Comparison of ENCODE assay signal across 11 cellular contexts in the genomic region with DNA sequence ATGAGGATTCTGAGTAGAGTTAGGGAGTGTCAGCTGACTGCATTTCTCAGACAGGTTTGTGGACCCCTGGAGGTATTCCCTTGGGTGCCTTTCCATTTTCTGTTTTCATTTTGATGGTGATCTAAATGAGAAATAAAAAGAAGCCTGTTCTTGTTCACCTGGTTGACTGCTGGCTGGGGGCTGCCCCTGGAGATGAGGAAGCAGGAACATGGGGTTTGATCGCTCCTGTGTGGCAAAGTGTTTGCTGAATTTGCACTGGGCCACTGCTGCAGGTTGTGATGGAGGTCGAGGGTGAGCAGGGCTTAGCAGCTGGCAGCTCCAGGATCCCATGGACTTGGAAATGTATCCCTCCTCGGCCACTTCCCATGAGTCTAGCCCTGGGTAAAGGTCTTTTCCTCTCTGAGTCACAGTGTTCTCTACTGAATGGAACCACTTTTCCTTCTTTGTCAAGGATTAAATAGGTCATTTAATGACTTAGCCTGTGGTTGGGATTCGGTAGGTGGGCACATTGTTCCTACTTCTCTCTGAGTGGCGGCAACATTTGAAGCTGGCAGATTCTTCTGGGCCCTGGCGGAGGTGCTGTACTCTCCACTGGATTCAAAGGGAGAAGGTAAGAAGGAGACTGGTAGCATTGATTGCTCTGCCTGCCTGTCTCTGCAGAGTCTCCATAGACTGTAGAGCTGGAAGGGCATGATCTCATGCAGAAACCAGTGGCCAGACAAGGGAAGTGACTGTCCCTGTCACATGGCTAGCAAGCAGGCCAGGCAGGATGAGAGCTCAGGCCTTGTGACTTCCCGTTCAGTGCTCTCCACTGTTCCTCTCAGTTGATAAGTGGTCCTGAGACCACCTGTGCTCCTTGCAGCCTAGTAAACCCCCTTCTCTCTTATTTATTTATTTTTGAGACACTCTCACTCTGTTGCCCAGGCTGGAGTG. TPM values are rescaled to one million over a fixed set of nuclear protein-coding genes. Genes with fewer than 3 reads are reported as not detected.
A peak's percentile ranks its signal among the peaks of the same experiment; 100 is the strongest.
DNase-seq lines count a peak whose midpoint lies in the region; ATAC-seq, FAIRE-seq and TF ChIP-seq lines count a peak whose summit lies in the region.
"Had no signal": no experiment of that assay in that cellular context is flagged by ENCODE, and none has a peak within 500 bp of the region (broad histone marks: within the 10 kb centered on the region; RNA-seq: fewer than 3 reads in every experiment).

No MANE protein-coding gene starts in this region.

- WGBS in K562 (ENCODE audit: insufficient coverage, low coverage, missing lambda C conversion rate): 45% methylated on average over 7 of the region's 7 CpGs
- 72% methylated on average over 7 of the region's 7 CpGs for WGBS in HepG2 (ENCODE audit: low lambda C conversion rate)

- H4K20me1 ChIP-seq in K562 (replicated peaks; ENCODE audit: control insufficient read depth, insufficient read depth, low read length) (0 out of 2 replicates have a peak, but pooled peaks cover 4% of the 10 kb centered on the region), HepG2 (ENCODE audit: insufficient read depth, low read length) (no peaks in the 10 kb centered on the region), PC-9 (ENCODE audit: insufficient read depth) (no peaks in the 10 kb centered on the region)

- no peaks in the 10 kb centered on the region for H3K9me3 Mint-ChIP-seq in IgD-negative memory B cell
- no peaks in the 10 kb centered on the region for H3K9me3 Mint-ChIP-seq in effector memory CD8-positive, alpha-beta T cell

- POLR2A ChIA-PET in K562 (lab: Yijun Ruan, JAX) (interaction anchor here (1.4 to 1.7 kb wide), 2 partner anchors 8 to 18 kb away, joined by 5 read pairs; a partner anchor contains a TSS), HepG2 (lab: Yijun Ruan, JAX) (interaction anchor here (5.0 kb wide), 1 partner anchor 17 kb away, joined by 38 read pairs; a partner anchor contains a TSS), PC-9 (lab: Charles Lee; ENCODE audit: unreplicated experiment) (interaction anchor here (0.8 kb wide), 1 partner anchor 25 kb away, joined by 49 read pairs; no protein-coding TSS in a partner anchor)

- TF ChIP-seq EP300 in K562 (IDR thresholded peaks at IDR 0.05; ENCODE audit: low read length): no peak
- no peak for TF ChIP-seq EP300 in HepG2 (IDR thresholded peaks at IDR 0.05; ENCODE audit: low read depth in 2 of 2, low read length in 2 of 2)
- no peak for TF ChIP-seq EP300 in HepG2 (CRISPR knock-in tag; IDR thresholded peaks at IDR 0.05; ENCODE audit: borderline replicate concordance)

- no TSS peak for BruUV-seq in K562 (replicated peaks; lab: Mats Ljungman, UMichigan)
- no TSS peak for BruUV-seq in HepG2 (replicated peaks; lab: Mats Ljungman, UMichigan)
- no TSS peak for BruUV-seq in PC-9 (replicated peaks; lab: Mats Ljungman, UMichigan)

- no peak overlapping the region for H2AFZ ChIP-seq in K562 (ENCODE audit: low read depth, low read length)
- H2AFZ ChIP-seq in HepG2 (ENCODE audit: low read length): no peak overlapping the region
- no peak overlapping the region for H2AFZ ChIP-seq in PC-9

- no peak overlapping the region for H3K4me2 ChIP-seq in K562 (ENCODE audit: insufficient read depth, low read length)
- no peak overlapping the region for H3K4me2 ChIP-seq in HepG2 (ENCODE audit: low read depth, low read length)
- H3K4me2 ChIP-seq in PC-9: no peak overlapping the region

- no peaks in the 10 kb centered on the region for H3K27me3 Mint-ChIP-seq in IgD-negative memory B cell
- no peaks in the 10 kb centered on the region for H3K27me3 Mint-ChIP-seq in effector memory CD8-positive, alpha-beta T cell

- peak overlapping the region in 2 of 4 donors; percentile 47 to 71 for H3K4me3 Mint-ChIP-seq in IgD-negative memory B cell
- H3K4me3 Mint-ChIP-seq in effector memory CD8-positive, alpha-beta T cell: no peak overlapping the region

- peak; percentile 72 for ATAC-seq in K562
- peak; percentile 64 for ATAC-seq in HepG2
- no peak for ATAC-seq in GM19452 (IDR thresholded peaks at IDR 0.05; ENCODE audit: unreplicated experiment)
- ATAC-seq in effector memory CD8-positive, alpha-beta T cell (replicated peaks): no peak

- DNase-seq in K562 (ENCODE audit: extremely low read depth in 1 of 4, low spot score in 3 of 4) (peak in 1 of 4 experiments; percentile 22), HepG2 (ENCODE audit: low spot score) (peak; percentile 35), PC-9 (no peak), DMS114 treated with DMSO at 0.1 percent for 48 hours (lab: John Stamatoyannopoulos, UW; ENCODE audit: unreplicated experiment) (no peak)
- DNase-seq in effector memory CD8-positive, alpha-beta T cell: no peak
- DNase-seq: effector CD4-positive, alpha-beta T cell; NCI-H510A had no signal

- peaks cover 13% of the 10 kb centered on the region for H3K36me3 Mint-ChIP-seq in IgD-negative memory B cell
- no peaks in the 10 kb centered on the region for H3K36me3 Mint-ChIP-seq in effector memory CD8-positive, alpha-beta T cell (ENCODE audit: insufficient read depth)

- H3K4me3 ChIP-seq in K562: no peak overlapping the region
- no peak overlapping the region for H3K4me3 ChIP-seq in HepG2 (replicated peaks in 1 of 3; ENCODE audit: insufficient read depth in 1 of 3, low read depth in 2 of 3, low read length in 3 of 3)
- no peak overlapping the region for H3K4me3 ChIP-seq in subcutaneous abdominal adipose tissue (ENCODE audit: low read depth in 1 of 5, low read length in 5 of 5)
- H3K4me3 ChIP-seq in PC-9: no peak overlapping the region

- in situ Hi-C loops in K562 (cut with MboI) (no loop called here), HepG2 (cut with HindIII; ENCODE audit: extremely low pct_ligation_motif_present, low pct_unique_long_range_greater_than_20kb) (no loop called here)

- no peak for TF ChIP-seq CTCF in K562 (IDR thresholded peaks at IDR 0.05 in 2 of 3, conservative IDR thresholded peaks at IDR 0.05 in 1 of 3; ENCODE audit: insufficient read depth in 2 of 3, low read depth in 1 of 3, low read length in 3 of 3)
- TF ChIP-seq CTCF in HepG2 (CRISPR knock-in tag; IDR thresholded peaks at IDR 0.05): no peak
- no peak for TF ChIP-seq CTCF in PC-9 (conservative IDR thresholded peaks at IDR 0.05)

- H3K4me1 Mint-ChIP-seq in IgD-negative memory B cell: peaks cover 31 to 51% (median 41%) of the 10 kb centered on the region in 3 donors
- H3K4me1 Mint-ChIP-seq in effector memory CD8-positive, alpha-beta T cell (ENCODE audit: low read depth in 2 of 2): peaks cover 4 to 7% of the 10 kb centered on the region in 2 donors

- CTCF ChIA-PET in K562 (lab: Yijun Ruan, JAX; ENCODE audit: low intra/inter-chr PET ratio): interaction anchor here (0.6 kb wide), 1 partner anchor 17 kb away, joined by 3 read pairs; no protein-coding TSS in a partner anchor
- CTCF ChIA-PET in HepG2 (lab: Yijun Ruan, JAX; ENCODE audit: low intra/inter-chr PET ratio, low total read pairs): no interaction called here
- CTCF ChIA-PET in PC-9 (lab: Charles Lee): interaction anchor here (0.6 kb wide), 1 partner anchor 12 kb away, joined by 3 read pairs; no protein-coding TSS in a partner anchor

- no peak overlapping the region for H3K9ac ChIP-seq in K562 (ENCODE audit: insufficient read depth in 1 of 2, low read depth in 2 of 2, low read length in 2 of 2)
- H3K9ac ChIP-seq in HepG2 (ENCODE audit: insufficient read depth, low read depth, low read length): no peak overlapping the region
- peak overlapping the region in 2 of 5 donors; percentile 21 to 24 for H3K9ac ChIP-seq in subcutaneous abdominal adipose tissue (ENCODE audit: low read length in 5 of 5)

- H3K36me3 ChIP-seq in K562 (ENCODE audit: control insufficient read depth, insufficient read depth, low read length) (no peaks in the 10 kb centered on the region), HepG2 (replicated peaks in 1 of 2; ENCODE audit: control insufficient read depth in 1 of 2, insufficient read depth in 2 of 2, low read length in 2 of 2) (no peaks in the 10 kb centered on the region), subcutaneous abdominal adipose tissue (ENCODE audit: control insufficient read depth in 5 of 5, insufficient read depth in 5 of 5, low read length in 5 of 5) (peaks cover 0 to 5% (median 3%) of the 10 kb centered on the region in 5 donors), PC-9 (ENCODE audit: low read depth) (no peaks in the 10 kb centered on the region)

- intact Hi-C loops in K562 (cut with micrococcal nuclease): no loop called here
- intact Hi-C loops in HepG2 (cut with micrococcal nuclease; ENCODE audit: unreplicated experiment): no loop called here
- intact Hi-C loops in PC-9 (cut with micrococcal nuclease; ENCODE audit: unreplicated experiment): no loop called here

- H3K9me3 ChIP-seq in K562 (replicated peaks; ENCODE audit: control insufficient read depth, insufficient read depth, low read depth, low read length): no peaks in the 10 kb centered on the region
- H3K9me3 ChIP-seq in HepG2 (ENCODE audit: low read length): no peaks in the 10 kb centered on the region
- H3K9me3 ChIP-seq in subcutaneous abdominal adipose tissue (ENCODE audit: control insufficient read depth in 5 of 5, low read length in 5 of 5): no peaks in the 10 kb centered on the region
- H3K9me3 ChIP-seq in PC-9 (ENCODE audit: insufficient read depth, low read depth): no peaks in the 10 kb centered on the region; the same call in 1 of the 2 replicates

- no peaks in the 10 kb centered on the region for H3K27me3 ChIP-seq in K562 (ENCODE audit: control insufficient read depth in 2 of 2, insufficient read depth in 2 of 2, low read length in 2 of 2)
- no peaks in the 10 kb centered on the region for H3K27me3 ChIP-seq in HepG2 (ENCODE audit: control insufficient read depth in 1 of 2, insufficient read depth in 2 of 2, low read length in 2 of 2)
- no peaks in the 10 kb centered on the region for H3K27me3 ChIP-seq in subcutaneous abdominal adipose tissue (ENCODE audit: control insufficient read depth in 5 of 5, insufficient read depth in 4 of 5, low read length in 5 of 5)
- H3K27me3 ChIP-seq in PC-9 (ENCODE audit: insufficient read depth, low read depth): no peaks in the 10 kb centered on the region

- H3K27ac ChIP-seq in K562 (ENCODE audit: extremely low read depth, low read depth, low read length): no peak overlapping the region
- H3K27ac ChIP-seq in HepG2 (ENCODE audit: extremely low read length, insufficient read depth, low read length): no peak overlapping the region
- peak overlapping the region; percentile 32 for H3K27ac ChIP-seq in subcutaneous abdominal adipose tissue (ENCODE audit: low read depth, low read length)
- no peak overlapping the region for H3K27ac ChIP-seq in PC-9

- no peaks in the 10 kb centered on the region for H3K9me1 ChIP-seq in K562 (ENCODE audit: control insufficient read depth, insufficient read depth, low read length)

- no peaks in the 10 kb centered on the region for H3K9me2 ChIP-seq in PC-9 (ENCODE audit: insufficient read depth)

- no peak for TF ChIP-seq RAD21 in K562 (CRISPR knock-in tag; conservative IDR thresholded peaks at IDR 0.05 in 1 of 2, IDR thresholded peaks at IDR 0.05 in 1 of 2)
- TF ChIP-seq RAD21 in HepG2 (CRISPR knock-in tag; IDR thresholded peaks at IDR 0.05): no peak

- no peak for TF ChIP-seq POLR2A in K562 (conservative IDR thresholded peaks at IDR 0.05)
- TF ChIP-seq POLR2A in HepG2 (IDR thresholded peaks at IDR 0.05; ENCODE audit: insufficient read depth in 1 of 2, low read depth in 2 of 2, low read length in 2 of 2): no peak

- peak; percentile 29 for FAIRE-seq in K562 (lab: Jason Lieb, UNC)
- peak; percentile 70 for FAIRE-seq in HepG2 (lab: Jason Lieb, UNC)

- H3K79me2 ChIP-seq in K562 (ENCODE audit: control insufficient read depth, insufficient read depth, low read length) (no peaks in the 10 kb centered on the region), HepG2 (ENCODE audit: insufficient read depth, low read length) (no peaks in the 10 kb centered on the region), PC-9 (ENCODE audit: low read depth) (no peaks in the 10 kb centered on the region)

- H3K27ac Mint-ChIP-seq in IgD-negative memory B cell: peak overlapping the region in 2 of 3 donors; percentile 74
- H3K27ac Mint-ChIP-seq in effector memory CD8-positive, alpha-beta T cell: peak overlapping the region in 1 of 2 donors; percentile 58

- H3K4me1 ChIP-seq in K562 (replicated peaks in 1 of 2; ENCODE audit: control insufficient read depth in 2 of 2, insufficient read depth in 2 of 2, low read length in 2 of 2): peaks cover 8 to 12% of the 10 kb centered on the region in 2 experiments; a peak in 3 of 5 replicates
- peaks cover 38% of the 10 kb centered on the region for H3K4me1 ChIP-seq in HepG2 (ENCODE audit: insufficient read depth, low read length)
- H3K4me1 ChIP-seq in subcutaneous abdominal adipose tissue (ENCODE audit: control insufficient read depth in 5 of 5, insufficient read depth in 5 of 5, low read length in 5 of 5): peaks cover 6 to 42% (median 20%) of the 10 kb centered on the region in 5 donors
- no peaks in the 10 kb centered on the region for H3K4me1 ChIP-seq in PC-9 (replicated peaks; ENCODE audit: insufficient read depth)

- H3F3A ChIP-seq in PC-9 (ENCODE audit: insufficient read depth, low read depth): no peaks in the 10 kb centered on the region

RNA-seq across cellular contexts. Expression of a gene that starts 17.9 kb away (rescaled TPM):
- polyA plus RNA-seq in IgD-negative memory B cell (68.3 TPM), K562 (2011; rRNA removed) (4.8 and 6.5 TPM in 2 replicates), K562 (2014; fragmentation: Illumina TruSeq; extraction: Trizol) (4.8 TPM in 2 replicates), K562 (2014; fragmentation: Nextera tagmentation; extraction: Ambion mirVana) (1 to 10 TPM; 1.5 to 5.5 TPM), K562 (2014; rRNA removed) (3.7 and 4.1 TPM in 2 replicates), HepG2 (2011; rRNA removed) (3.4 TPM in 2 replicates)
- total RNA-seq in K562 (2011; cell fraction: chromatin; rRNA removed; ENCODE audit: low replicate concordance): 65.5 and 121 TPM in 2 replicates
- total RNA-seq in K562 (2011; cell fraction: nucleolus; rRNA removed): 41.4 and 46.6 TPM in 2 replicates
- 50.2 and 55.7 TPM in 2 replicates for total RNA-seq in K562 (2011; cell fraction: nucleoplasm; rRNA removed)
- total RNA-seq in K562 (2014; rRNA removed) (4.5 and 8.3 TPM in 2 replicates), K562 (2014; rRNA removed; fragmentation: Illumina TruSeq; extraction: Trizol) (4.8 and 5.4 TPM in 2 replicates), K562 (2015; rRNA removed; fragmentation: Illumina TruSeq; extraction: Trizol) (6.9 and 7.2 TPM in 2 replicates), K562 (2021) (10.2 and 12.8 TPM in 2 replicates), HepG2 (2016; rRNA removed; fragmentation: Illumina TruSeq; extraction: Trizol) (5.2 and 6.5 TPM in 2 replicates), PC-9 (2021) (27.2 and 37.9 TPM in 2 replicates)
- 3.0 and 4.4 TPM in 2 replicates for polyA plus RNA-seq in K562 (2011; cell fraction: cytosol; rRNA removed)
- 3.4 and 6.4 TPM in 2 replicates for polyA plus RNA-seq in K562 (2011; cell fraction: nucleus; rRNA removed)
- 7.0 and 8.2 TPM in 2 replicates for polyA plus RNA-seq in K562 (2012)
- 13.4 and 13.6 TPM in 2 replicates for polyA minus RNA-seq in K562 (2011; rRNA and poly(A)+ RNA removed)
- polyA minus RNA-seq in K562 (2011; cell fraction: cytosol; rRNA and poly(A)+ RNA removed): 7.3 and 9.1 TPM in 2 replicates
- 12.8 and 26.5 TPM in 2 replicates for polyA minus RNA-seq in K562 (2011; cell fraction: nucleus; rRNA and poly(A)+ RNA removed)
- 3.1 and 5.5 TPM in 2 replicates for total RNA-seq in HepG2 (2016; cell fraction: cytosol; rRNA removed; fragmentation: Illumina TruSeq; extraction: Trizol; ENCODE audit: low read depth)
- total RNA-seq in HepG2 (2016; cell fraction: insoluble cytoplasmic fraction; rRNA removed; fragmentation: Illumina TruSeq; extraction: Trizol): 3.4 and 4.6 TPM in 2 replicates
- 2.5 and 3.3 TPM in 2 replicates for total RNA-seq in HepG2 (2016; cell fraction: membrane; rRNA removed; fragmentation: Illumina TruSeq; extraction: Trizol)
- total RNA-seq in HepG2 (2016; cell fraction: nucleus; rRNA removed; fragmentation: Illumina TruSeq; extraction: Trizol): 8.7 and 12.7 TPM in 2 replicates
- polyA plus RNA-seq in HepG2 (2011; cell fraction: cytosol; rRNA removed): 2.5 and 2.6 TPM in 2 replicates
- polyA plus RNA-seq in HepG2 (2011; cell fraction: nucleus; rRNA removed): 4.1 and 4.5 TPM in 2 replicates
- 2.7 and 3.1 TPM in 2 replicates for polyA plus RNA-seq in HepG2 (2012)
- polyA plus RNA-seq in HepG2 (2016; cell fraction: cytosol; fragmentation: Illumina TruSeq; extraction: Trizol; ENCODE audit: low read depth): 0.49 and 0.50 TPM in 2 replicates
- 2.6 and 3.8 TPM in 2 replicates for polyA plus RNA-seq in HepG2 (2016; cell fraction: insoluble cytoplasmic fraction; fragmentation: Illumina TruSeq; extraction: Trizol; ENCODE audit: low read depth)
- polyA plus RNA-seq in HepG2 (2016; cell fraction: membrane; fragmentation: Illumina TruSeq; extraction: Trizol; ENCODE audit: low read depth): 0.64 and 0.65 TPM in 2 replicates
- 3.4 and 3.7 TPM in 2 replicates for polyA plus RNA-seq in HepG2 (2016; cell fraction: nucleus; fragmentation: Illumina TruSeq; extraction: Trizol; ENCODE audit: insufficient read depth, low read depth)
- 16.0 and 20.2 TPM in 2 replicates for polyA minus RNA-seq in HepG2 (2011; rRNA and poly(A)+ RNA removed; ENCODE audit: low replicate concordance)
- polyA minus RNA-seq in HepG2 (2011; cell fraction: cytosol; rRNA and poly(A)+ RNA removed): 2.9 and 3.2 TPM in 2 replicates
- polyA minus RNA-seq in HepG2 (2011; cell fraction: nucleus; rRNA and poly(A)+ RNA removed): 15.6 and 19.6 TPM in 2 replicates

RNA-seq across cellular contexts. Expression of a gene that starts 29.4 kb away (rescaled TPM):
- polyA plus RNA-seq in IgD-negative memory B cell (83.0 TPM), K562 (2011; rRNA removed) (not detected in 2 replicates), K562 (2014; fragmentation: Illumina TruSeq; extraction: Trizol) (not detected in 2 replicates), K562 (2014; fragmentation: Nextera tagmentation; extraction: Ambion mirVana) (not detected), K562 (2014; rRNA removed) (not detected in 2 replicates), HepG2 (2011; rRNA removed) (not detected in 2 replicates)
- total RNA-seq in K562 (2011; cell fraction: chromatin; rRNA removed; ENCODE audit: low replicate concordance): not detected in 2 replicates
- total RNA-seq in K562 (2011; cell fraction: nucleolus; rRNA removed): not detected in 2 replicates
- total RNA-seq in K562 (2011; cell fraction: nucleoplasm; rRNA removed): not detected in 2 replicates
- total RNA-seq in K562 (2014; rRNA removed) (not detected in 2 replicates), K562 (2014; rRNA removed; fragmentation: Illumina TruSeq; extraction: Trizol) (not detected in 2 replicates), K562 (2015; rRNA removed; fragmentation: Illumina TruSeq; extraction: Trizol) (not detected in 2 replicates), K562 (2021) (not detected in 2 replicates), HepG2 (2016; rRNA removed; fragmentation: Illumina TruSeq; extraction: Trizol) (not detected in 2 replicates), PC-9 (2021) (not detected in 2 replicates)
- not detected in 2 replicates for polyA plus RNA-seq in K562 (2011; cell fraction: cytosol; rRNA removed)
- not detected in 2 replicates for polyA plus RNA-seq in K562 (2011; cell fraction: nucleus; rRNA removed)
- polyA plus RNA-seq in K562 (2012): not detected in 2 replicates
- polyA minus RNA-seq in K562 (2011; rRNA and poly(A)+ RNA removed): not detected in 2 replicates
- not detected in 2 replicates for polyA minus RNA-seq in K562 (2011; cell fraction: cytosol; rRNA and poly(A)+ RNA removed)
- not detected in 2 replicates for polyA minus RNA-seq in K562 (2011; cell fraction: nucleus; rRNA and poly(A)+ RNA removed)
- not detected in 2 replicates for total RNA-seq in HepG2 (2016; cell fraction: cytosol; rRNA removed; fragmentation: Illumina TruSeq; extraction: Trizol; ENCODE audit: low read depth)
- total RNA-seq in HepG2 (2016; cell fraction: insoluble cytoplasmic fraction; rRNA removed; fragmentation: Illumina TruSeq; extraction: Trizol): not detected in 2 replicates
- total RNA-seq in HepG2 (2016; cell fraction: membrane; rRNA removed; fragmentation: Illumina TruSeq; extraction: Trizol): not detected in 2 replicates
- not detected in 2 replicates for total RNA-seq in HepG2 (2016; cell fraction: nucleus; rRNA removed; fragmentation: Illumina TruSeq; extraction: Trizol)
- polyA plus RNA-seq in HepG2 (2011; cell fraction: cytosol; rRNA removed): not detected in 2 replicates
- polyA plus RNA-seq in HepG2 (2011; cell fraction: nucleus; rRNA removed): not detected in 2 replicates
- polyA plus RNA-seq in HepG2 (2012): not detected in 2 replicates
- not detected in 2 replicates for polyA plus RNA-seq in HepG2 (2016; cell fraction: cytosol; fragmentation: Illumina TruSeq; extraction: Trizol; ENCODE audit: low read depth)
- not detected in 2 replicates for polyA plus RNA-seq in HepG2 (2016; cell fraction: insoluble cytoplasmic fraction; fragmentation: Illumina TruSeq; extraction: Trizol; ENCODE audit: low read depth)
- not detected in 2 replicates for polyA plus RNA-seq in HepG2 (2016; cell fraction: membrane; fragmentation: Illumina TruSeq; extraction: Trizol; ENCODE audit: low read depth)
- not detected in 2 replicates for polyA plus RNA-seq in HepG2 (2016; cell fraction: nucleus; fragmentation: Illumina TruSeq; extraction: Trizol; ENCODE audit: insufficient read depth, low read depth)
- not detected in 2 replicates for polyA minus RNA-seq in HepG2 (2011; rRNA and poly(A)+ RNA removed; ENCODE audit: low replicate concordance)
- not detected in 2 replicates for polyA minus RNA-seq in HepG2 (2011; cell fraction: cytosol; rRNA and poly(A)+ RNA removed)
- not detected in 2 replicates for polyA minus RNA-seq in HepG2 (2011; cell fraction: nucleus; rRNA and poly(A)+ RNA removed)
- total RNA-seq: osteocyte had no signal

RNA-seq across cellular contexts. Expression of a gene that starts 52.6 kb away (rescaled TPM):
- polyA plus RNA-seq in IgD-negative memory B cell (0.74 TPM), K562 (2011; rRNA removed) (1.0 and 1.9 TPM in 2 replicates), K562 (2014; fragmentation: Illumina TruSeq; extraction: Trizol) (0.58 and 0.91 TPM in 2 replicates), K562 (2014; fragmentation: Nextera tagmentation; extraction: Ambion mirVana) (under 1 TPM in 1 of 2 experiments, not detected in 1; 0.21 TPM), K562 (2014; rRNA removed) (1.9 and 3.6 TPM in 2 replicates), HepG2 (2011; rRNA removed) (3.2 and 4.1 TPM in 2 replicates)
- total RNA-seq in K562 (2011; cell fraction: chromatin; rRNA removed; ENCODE audit: low replicate concordance): 60.6 and 96.4 TPM in 2 replicates
- total RNA-seq in K562 (2011; cell fraction: nucleolus; rRNA removed): 14.0 and 22.1 TPM in 2 replicates
- total RNA-seq in K562 (2011; cell fraction: nucleoplasm; rRNA removed): 23.3 and 36.0 TPM in 2 replicates
- total RNA-seq in K562 (2014; rRNA removed) (0.86 and 1.4 TPM in 2 replicates), K562 (2014; rRNA removed; fragmentation: Illumina TruSeq; extraction: Trizol) (1.8 and 1.9 TPM in 2 replicates), K562 (2015; rRNA removed; fragmentation: Illumina TruSeq; extraction: Trizol) (2.9 and 3.4 TPM in 2 replicates), K562 (2021) (2.9 and 4.1 TPM in 2 replicates), HepG2 (2016; rRNA removed; fragmentation: Illumina TruSeq; extraction: Trizol) (1.8 TPM in 1 of 2 replicates, not detected in the other), PC-9 (2021) (37.3 and 43.3 TPM in 2 replicates)
- polyA plus RNA-seq in K562 (2011; cell fraction: cytosol; rRNA removed): 0.39 and 1.7 TPM in 2 replicates
- polyA plus RNA-seq in K562 (2011; cell fraction: nucleus; rRNA removed): 16.3 and 24.2 TPM in 2 replicates
- 2.3 and 4.0 TPM in 2 replicates for polyA plus RNA-seq in K562 (2012)
- 6.6 and 7.1 TPM in 2 replicates for polyA minus RNA-seq in K562 (2011; rRNA and poly(A)+ RNA removed)
- polyA minus RNA-seq in K562 (2011; cell fraction: cytosol; rRNA and poly(A)+ RNA removed): 1.9 and 2.8 TPM in 2 replicates
- polyA minus RNA-seq in K562 (2011; cell fraction: nucleus; rRNA and poly(A)+ RNA removed): 7.0 and 9.3 TPM in 2 replicates
- 0.62 TPM in 1 of 2 replicates, not detected in the other for total RNA-seq in HepG2 (2016; cell fraction: cytosol; rRNA removed; fragmentation: Illumina TruSeq; extraction: Trizol; ENCODE audit: low read depth)
- total RNA-seq in HepG2 (2016; cell fraction: insoluble cytoplasmic fraction; rRNA removed; fragmentation: Illumina TruSeq; extraction: Trizol): 0.80 TPM in 1 of 2 replicates, not detected in the other
- total RNA-seq in HepG2 (2016; cell fraction: membrane; rRNA removed; fragmentation: Illumina TruSeq; extraction: Trizol): 0.90 TPM in 1 of 2 replicates, not detected in the other
- 5.1 and 6.2 TPM in 2 replicates for total RNA-seq in HepG2 (2016; cell fraction: nucleus; rRNA removed; fragmentation: Illumina TruSeq; extraction: Trizol)
- polyA plus RNA-seq in HepG2 (2011; cell fraction: cytosol; rRNA removed): 0.36 TPM in 2 replicates
- polyA plus RNA-seq in HepG2 (2011; cell fraction: nucleus; rRNA removed): 14.3 and 18.9 TPM in 2 replicates
- polyA plus RNA-seq in HepG2 (2012): 4.7 and 8.0 TPM in 2 replicates
- polyA plus RNA-seq in HepG2 (2016; cell fraction: cytosol; fragmentation: Illumina TruSeq; extraction: Trizol; ENCODE audit: low read depth): not detected in 2 replicates
- polyA plus RNA-seq in HepG2 (2016; cell fraction: insoluble cytoplasmic fraction; fragmentation: Illumina TruSeq; extraction: Trizol; ENCODE audit: low read depth): 1.3 and 1.4 TPM in 2 replicates
- polyA plus RNA-seq in HepG2 (2016; cell fraction: membrane; fragmentation: Illumina TruSeq; extraction: Trizol; ENCODE audit: low read depth): 0.79 TPM in 1 of 2 replicates, not detected in the other
- polyA plus RNA-seq in HepG2 (2016; cell fraction: nucleus; fragmentation: Illumina TruSeq; extraction: Trizol; ENCODE audit: insufficient read depth, low read depth): 30.6 and 37.6 TPM in 2 replicates
- polyA minus RNA-seq in HepG2 (2011; rRNA and poly(A)+ RNA removed; ENCODE audit: low replicate concordance): 2.0 and 9.1 TPM in 2 replicates
- 1.3 TPM in 1 of 2 replicates, not detected in the other for polyA minus RNA-seq in HepG2 (2011; cell fraction: cytosol; rRNA and poly(A)+ RNA removed)
- polyA minus RNA-seq in HepG2 (2011; cell fraction: nucleus; rRNA and poly(A)+ RNA removed): 9.1 and 14.2 TPM in 2 replicates

Comparison
In these comparisons a context has a peak if more than half of its experiments do, and no peak if none do; other contexts are left out.
1. ATAC-seq: peak in K562 (single experiment) and HepG2 (single experiment); none in GM19452 (single experiment) and effector memory CD8-positive, alpha-beta T cell (single experiment).